22 cellular contexts compared by ENCODE assay signal in genomic region chr2:136121511-136121910, GRCh38. TPM values are rescaled to one million over a fixed set of nuclear protein-coding genes. Genes with fewer than 3 reads are reported as not detected.
A peak's percentile ranks its signal among the peaks of the same experiment; 100 is the strongest.
DNase-seq lines count a peak whose midpoint lies in the region; ATAC-seq and TF ChIP-seq lines count a peak whose summit lies in the region.
"Had no signal": no experiment of that assay in that cellular context is flagged by ENCODE, and none has a peak within 500 bp of the region (broad histone marks: within the 10 kb centered on the region; RNA-seq: fewer than 3 reads in every experiment).

No MANE protein-coding gene starts in this region.

- peak overlapping the region; percentile 12 for H3K56ac ChIP-seq in mesendoderm (ENCODE audit: low read length)

- no peak overlapping the region for H3K4me2 ChIP-seq in mesendoderm (ENCODE audit: low read length)

- H2BK5ac ChIP-seq in mesendoderm (ENCODE audit: low read length) = no peak overlapping the region

- no peak for ATAC-seq in activated naive CD4-positive, alpha-beta T cell treated with anti-CD3 and anti-CD28 coated beads, Interleukin-2, amount 50 U/mL, for 72 hours
- ATAC-seq in T-helper 17 cell = no peak
- ATAC-seq: gastrocnemius medialis, pancreas had no signal

- H3K36me3 ChIP-seq in mesendoderm (ENCODE audit: control insufficient read depth, insufficient read depth, low read length) = no peaks in the 10 kb centered on the region
- H3K36me3 ChIP-seq: esophagus squamous epithelium, gastrocnemius medialis, pancreas, right atrium auricular region had no signal

- DNase-seq in activated naive CD4-positive, alpha-beta T cell treated with anti-CD3 and anti-CD28 coated beads, Interleukin-2, amount 50 U/mL, for 72 hours (ENCODE audit: low spot score in 2 of 2) = no peak
- DNase-seq in T-helper 17 cell (no peak), mesendoderm (no peak), glomerular visceral epithelial cell (ENCODE audit: extremely low spot score) (no peak), endothelial cell (ENCODE audit: low spot score) (no peak), NCI-H187 (lab: John Stamatoyannopoulos, UW) (no peak)
- DNase-seq in activated CD4-positive, alpha-beta T cell treated with anti-CD3 and anti-CD28 coated beads, Interleukin-2, amount 10 ng/mL, durations not matched to agents 7 days and 5 days = no peak
- DNase-seq: activated naive CD4-positive, alpha-beta T cell treated with anti-CD3 and anti-CD28 coated beads, Interleukin-2, amount 50 U/mL, for 16 hours; effector CD8-positive, alpha-beta T cell; esophagus squamous epithelium; gastrocnemius medialis; GDM1; H9; IMR-90; NCI-H1417 treated with DMSO at 0.1 percent for 48 hours; NCI-H2227 treated with DMSO at 0.1 percent for 48 hours; pancreas; SHP77 treated with DMSO at 0.1 percent for 48 hours; stimulated activated CD4-positive, alpha-beta T cell treated with anti-CD3 and anti-CD28 coated beads, Interleukin-4, amount 100 ng/mL, for 24 hours; trophoblast cell had no signal

- peak overlapping the region; percentile 13 for H3K18ac ChIP-seq in mesendoderm (ENCODE audit: low read length)

- H3K27ac Mint-ChIP-seq in activated naive CD4-positive, alpha-beta T cell treated with anti-CD3 and anti-CD28 coated beads, Interleukin-2, amount 50 U/mL, for 24 hours = peak overlapping the region; percentile 1
- no peak overlapping the region for H3K27ac Mint-ChIP-seq in activated naive CD4-positive, alpha-beta T cell treated with anti-CD3 and anti-CD28 coated beads, Interleukin-2, amount 50 U/mL, for 72 hours
- H3K27ac Mint-ChIP-seq in T-helper 17 cell = peak overlapping the region; percentile 99
- H3K27ac Mint-ChIP-seq in endothelial cell (ENCODE audit: unreplicated experiment) = no peak overlapping the region
- H3K27ac Mint-ChIP-seq in activated CD4-positive, alpha-beta T cell treated with anti-CD3 and anti-CD28 coated beads, Interleukin-2, amount 10 ng/mL, durations not matched to agents 7 days and 5 days = no peak overlapping the region
- H3K27ac Mint-ChIP-seq: H9 had no signal

- POLR2A ChIA-PET in activated CD4-positive, alpha-beta T cell treated with anti-CD3 and anti-CD28 coated beads, Interleukin-2, amount 10 ng/mL, durations not matched to agents 7 days and 5 days (lab: Charles Lee) = no interaction called here

- no peak overlapping the region for H3K9ac ChIP-seq in mesendoderm (ENCODE audit: low read length)

- no peak overlapping the region for H2AK5ac ChIP-seq in mesendoderm (ENCODE audit: low read length)

- H3K9me3 ChIP-seq in T-helper 17 cell (ENCODE audit: control insufficient read depth, low read length, poor library complexity, severe bottlenecking) = no peaks in the 10 kb centered on the region
- H3K9me3 ChIP-seq: esophagus squamous epithelium, gastrocnemius medialis, pancreas, right atrium auricular region had no signal

- no peaks in the 10 kb centered on the region for H3K79me1 ChIP-seq in mesendoderm (ENCODE audit: low read length)

- no peaks in the 10 kb centered on the region for H3K9me3 Mint-ChIP-seq in activated naive CD4-positive, alpha-beta T cell treated with anti-CD3 and anti-CD28 coated beads, Interleukin-2, amount 50 U/mL, for 24 hours
- no peaks in the 10 kb centered on the region for H3K9me3 Mint-ChIP-seq in activated naive CD4-positive, alpha-beta T cell treated with anti-CD3 and anti-CD28 coated beads, Interleukin-2, amount 50 U/mL, for 72 hours
- H3K9me3 Mint-ChIP-seq in endothelial cell (ENCODE audit: unreplicated experiment) = no peaks in the 10 kb centered on the region
- no peaks in the 10 kb centered on the region for H3K9me3 Mint-ChIP-seq in activated CD4-positive, alpha-beta T cell treated with anti-CD3 and anti-CD28 coated beads, Interleukin-2, amount 10 ng/mL, durations not matched to agents 7 days and 5 days
- H3K9me3 Mint-ChIP-seq: H9 had no signal

- H2BK120ac ChIP-seq in mesendoderm (ENCODE audit: low read depth, low read length) = no peak overlapping the region

- H3K4me1 ChIP-seq in mesendoderm (ENCODE audit: control insufficient read depth, low read depth, low read length) = peaks cover 4% of the 10 kb centered on the region

- no CpG with 5 or more reads among the region's 1 CpG for WGBS in mesendoderm (ENCODE audit: extremely low coverage, insufficient coverage, low lambda C conversion rate)

- CTCF ChIA-PET in activated CD4-positive, alpha-beta T cell treated with anti-CD3 and anti-CD28 coated beads, Interleukin-2, amount 10 ng/mL, durations not matched to agents 7 days and 5 days (lab: Charles Lee) = no interaction called here

- H4K5ac ChIP-seq in mesendoderm (ENCODE audit: low read length) = no peak overlapping the region

- peaks cover 5% of the 10 kb centered on the region for H3K27me3 ChIP-seq in mesendoderm (ENCODE audit: insufficient read depth, low read length, poor library complexity)

- H3K4me3 Mint-ChIP-seq in activated naive CD4-positive, alpha-beta T cell treated with anti-CD3 and anti-CD28 coated beads, Interleukin-2, amount 50 U/mL, for 24 hours = no peak overlapping the region
- H3K4me3 Mint-ChIP-seq in T-helper 17 cell = no peak overlapping the region
- H3K4me3 Mint-ChIP-seq in endothelial cell (ENCODE audit: unreplicated experiment) = no peak overlapping the region
- H3K4me3 Mint-ChIP-seq in activated CD4-positive, alpha-beta T cell treated with anti-CD3 and anti-CD28 coated beads, Interleukin-2, amount 10 ng/mL, durations not matched to agents 7 days and 5 days = no peak overlapping the region
- H3K4me3 Mint-ChIP-seq: H9 had no signal

- H3K4ac ChIP-seq in mesendoderm (ENCODE audit: low read depth, low read length) = no peak overlapping the region

- peaks cover 84% of the 10 kb centered on the region for H3K4me1 Mint-ChIP-seq in activated naive CD4-positive, alpha-beta T cell treated with anti-CD3 and anti-CD28 coated beads, Interleukin-2, amount 50 U/mL, for 24 hours
- H3K4me1 Mint-ChIP-seq in T-helper 17 cell = peaks cover 46% of the 10 kb centered on the region
- peaks cover 25% of the 10 kb centered on the region for H3K4me1 Mint-ChIP-seq in endothelial cell (ENCODE audit: unreplicated experiment)
- peaks cover 56% of the 10 kb centered on the region for H3K4me1 Mint-ChIP-seq in activated CD4-positive, alpha-beta T cell treated with anti-CD3 and anti-CD28 coated beads, Interleukin-2, amount 10 ng/mL, durations not matched to agents 7 days and 5 days

- H3K79me2 ChIP-seq in mesendoderm (ENCODE audit: control insufficient read depth, insufficient read depth, low read length) = no peaks in the 10 kb centered on the region

- no peak overlapping the region for H3K23ac ChIP-seq in mesendoderm (ENCODE audit: low read length)

- H2BK15ac ChIP-seq in mesendoderm (replicated peaks; ENCODE audit: low read depth) = no peak overlapping the region

- H3K27ac ChIP-seq in mesendoderm (ENCODE audit: low read depth, low read length) = no peak overlapping the region
- H3K27ac ChIP-seq: esophagus squamous epithelium, gastrocnemius medialis, pancreas, right atrium auricular region had no signal

- no peak for TF ChIP-seq CTCF in endothelial cell (IDR thresholded peaks at IDR 0.05; ENCODE audit: unreplicated experiment)

- no peak overlapping the region for H4K8ac ChIP-seq in mesendoderm (ENCODE audit: low read depth, low read length)

- H3K36me3 Mint-ChIP-seq in activated naive CD4-positive, alpha-beta T cell treated with anti-CD3 and anti-CD28 coated beads, Interleukin-2, amount 50 U/mL, for 24 hours = no peaks in the 10 kb centered on the region
- peaks cover 14 to 20% of the 10 kb centered on the region in 2 donors for H3K36me3 Mint-ChIP-seq in activated naive CD4-positive, alpha-beta T cell treated with anti-CD3 and anti-CD28 coated beads, Interleukin-2, amount 50 U/mL, for 72 hours
- H3K36me3 Mint-ChIP-seq in T-helper 17 cell (ENCODE audit: low read depth) = peaks cover 2% of the 10 kb centered on the region
- H3K36me3 Mint-ChIP-seq in endothelial cell (ENCODE audit: low read depth, unreplicated experiment) = no peaks in the 10 kb centered on the region
- peaks cover 8% of the 10 kb centered on the region for H3K36me3 Mint-ChIP-seq in activated CD4-positive, alpha-beta T cell treated with anti-CD3 and anti-CD28 coated beads, Interleukin-2, amount 10 ng/mL, durations not matched to agents 7 days and 5 days (ENCODE audit: low read depth)

- H3K4me3 ChIP-seq in mesendoderm (ENCODE audit: low read length) = no peak overlapping the region
- H3K4me3 ChIP-seq: esophagus squamous epithelium, gastrocnemius medialis, pancreas, right atrium auricular region had no signal

- H3K27me3 Mint-ChIP-seq in activated naive CD4-positive, alpha-beta T cell treated with anti-CD3 and anti-CD28 coated beads, Interleukin-2, amount 50 U/mL, for 24 hours = no peaks in the 10 kb centered on the region
- H3K27me3 Mint-ChIP-seq in T-helper 17 cell (no peaks in the 10 kb centered on the region), endothelial cell (ENCODE audit: unreplicated experiment) (peaks cover 5% of the 10 kb centered on the region)
- peaks cover 24% of the 10 kb centered on the region for H3K27me3 Mint-ChIP-seq in activated CD4-positive, alpha-beta T cell treated with anti-CD3 and anti-CD28 coated beads, Interleukin-2, amount 10 ng/mL, durations not matched to agents 7 days and 5 days

RNA-seq across cellular contexts. Expression of gene CXCR4, which starts 3.6 kb away (rescaled TPM):
- total RNA-seq in activated naive CD4-positive, alpha-beta T cell treated with anti-CD3 and anti-CD28 coated beads, Interleukin-2, amount 50 U/mL, for 72 hours = 100 to 1,000 TPM; 104 to 196 TPM
- 1,000 to 10,000 TPM; 1,189 to 1,429 TPM for total RNA-seq in T-helper 17 cell
- polyA plus RNA-seq in mesendoderm (2013, experiment 1 of 2) = 1.7 TPM
- polyA plus RNA-seq in mesendoderm (2013, experiment 2 of 2) = 1.9 TPM
- total RNA-seq in endothelial cell (ENCODE audit: unreplicated experiment) = 255 TPM
- total RNA-seq in activated CD4-positive, alpha-beta T cell treated with anti-CD3 and anti-CD28 coated beads, Interleukin-2, amount 10 ng/mL, durations not matched to agents 7 days and 5 days = 100 to 1,000 TPM; 147 to 169 TPM
- total RNA-seq: IMR-90 had no signal
- polyA plus RNA-seq: IMR-90 had no signal

Comparison
In these comparisons a context has a peak if more than half of its experiments do, and no peak if none do; other contexts are left out.
1. H3K27ac Mint-ChIP-seq: peak in activated naive CD4-positive, alpha-beta T cell treated with anti-CD3 and anti-CD28 coated beads, Interleukin-2, amount 50 U/mL, for 24 hours (single experiment) and T-helper 17 cell (single experiment); none in activated naive CD4-positive, alpha-beta T cell treated with anti-CD3 and anti-CD28 coated beads, Interleukin-2, amount 50 U/mL, for 72 hours (0 of 2), endothelial cell (single experiment) and activated CD4-positive, alpha-beta T cell treated with anti-CD3 and anti-CD28 coated beads, Interleukin-2, amount 10 ng/mL, durations not matched to agents 7 days and 5 days (single experiment).